Comparison of ENCODE assay signal across 15 cellular contexts in the genomic region with DNA sequence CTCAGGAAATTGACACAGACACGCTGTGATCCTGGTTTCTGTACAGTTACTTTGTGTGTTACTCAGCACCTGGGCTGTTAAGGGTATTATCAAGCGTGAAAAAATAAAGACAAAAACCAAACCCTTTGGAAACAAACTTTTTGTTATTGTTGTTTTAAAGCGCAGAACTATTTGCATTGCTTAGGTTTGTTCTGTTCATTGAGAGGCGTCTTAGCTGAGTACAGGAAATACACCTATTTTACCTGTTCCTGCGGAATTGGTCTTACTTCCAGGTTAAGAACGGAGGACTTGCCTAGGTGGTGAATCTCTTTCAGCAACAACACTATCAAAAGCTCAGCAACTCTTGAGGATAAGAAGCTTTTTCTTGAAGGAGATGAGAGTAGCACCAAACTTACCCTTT. TPM values are rescaled to one million over a fixed set of nuclear protein-coding genes. Genes with fewer than 3 reads are reported as not detected.
DNase-seq lines count a peak whose midpoint lies in the region; ATAC-seq and TF ChIP-seq lines count a peak whose summit lies in the region.
"Had no signal": no experiment of that assay in that cellular context is flagged by ENCODE, and none has a peak within 500 bp of the region (broad histone marks: within the 10 kb centered on the region; RNA-seq: fewer than 3 reads in every experiment).

No MANE protein-coding gene starts in this region.

- H3K27ac ChIP-seq in body of pancreas (peak overlapping the region in 2 of 4 donors; percentile 76 to 85), stomach (peak overlapping the region; percentile 81 to 97 (median 83))

- H3K9me3 Mint-ChIP-seq in activated T-helper 17 cell treated with anti-CD3 and anti-CD28 coated beads, Interleukin-2, amount 50 U/mL, for 72 hours, result no peaks in the 10 kb centered on the region
- H3K9me3 Mint-ChIP-seq: activated CD8-positive, alpha-beta T cell treated with anti-CD3 and anti-CD28 coated beads for 36 hours had no signal

- peak; percentile 55 for DNase-seq in NCI-H2171 treated with DMSO at 0.1 percent for 48 hours (lab: John Stamatoyannopoulos, UW)
- no peak for DNase-seq in NCI-H2171 (lab: John Stamatoyannopoulos, UW)
- no peak for DNase-seq in body of pancreas
- DNase-seq in kidney epithelial cell (ENCODE audit: low read depth), result no peak
- no peak for DNase-seq in stomach
- DNase-seq in GDM1 (lab: John Stamatoyannopoulos, UW), result no peak
- DNase-seq: activated CD8-positive, alpha-beta T cell treated with anti-CD3 and anti-CD28 coated beads for 36 hours; CD8-positive, alpha-beta memory T cell; mesenchymal stem cell; T1000 had no signal

- intact Hi-C loops in body of pancreas (cut with DNase I) (no loop called here), stomach (cut with DNase I; ENCODE audit: low total_unique reads) (no loop called here)

- TF ChIP-seq POLR2A in body of pancreas (IDR thresholded peaks at IDR 0.05) (no peak), stomach (IDR thresholded peaks at IDR 0.05) (no peak)

- H3K9me3 ChIP-seq in body of pancreas (no peaks in the 10 kb centered on the region), stomach (no peaks in the 10 kb centered on the region)

- H3K27me3 ChIP-seq in body of pancreas (no peaks in the 10 kb centered on the region), kidney epithelial cell (ENCODE audit: control insufficient read depth, insufficient read depth, low read length) (no peaks in the 10 kb centered on the region), stomach (peaks cover 0 to 24% (median 9%) of the 10 kb centered on the region in 3 donors)

- H3K4me3 Mint-ChIP-seq in activated T-helper 17 cell treated with anti-CD3 and anti-CD28 coated beads, Interleukin-2, amount 50 U/mL, for 72 hours, result no peak overlapping the region
- H3K4me3 Mint-ChIP-seq: activated CD8-positive, alpha-beta T cell treated with anti-CD3 and anti-CD28 coated beads for 36 hours; CD8-positive, alpha-beta memory T cell had no signal

- H3K4me1 ChIP-seq in body of pancreas (peaks cover 6% of the 10 kb centered on the region), stomach (peaks cover 0 to 17% (median 8%) of the 10 kb centered on the region in 4 donors)

- 13 to 21% methylated on average over 6 of the region's 6 CpGs for WGBS in body of pancreas, 2 donors
- WGBS in stomach, 5 donors, result 6 to 19% (median 9%) methylated on average over 6 of the region's 6 CpGs

- peaks cover 28% of the 10 kb centered on the region for H3K27me3 Mint-ChIP-seq in activated T-helper 17 cell treated with anti-CD3 and anti-CD28 coated beads, Interleukin-2, amount 50 U/mL, for 72 hours

- TF ChIP-seq EP300 in stomach (IDR thresholded peaks at IDR 0.05), result no peak

- H3K4me3 ChIP-seq in body of pancreas (peak overlapping the region; percentile 21 to 36), kidney epithelial cell (ENCODE audit: low read depth, low read length) (peak overlapping the region; percentile 56), stomach (peak overlapping the region; percentile 44 to 60 (median 60))
- H3K4me3 ChIP-seq: K562 had no signal

- H3K4me1 Mint-ChIP-seq in activated T-helper 17 cell treated with anti-CD3 and anti-CD28 coated beads, Interleukin-2, amount 50 U/mL, for 72 hours, result no peaks in the 10 kb centered on the region
- H3K4me1 Mint-ChIP-seq: CD8-positive, alpha-beta memory T cell had no signal

- TF ChIP-seq CTCF in body of pancreas (IDR thresholded peaks at IDR 0.05) (no peak), kidney epithelial cell (IDR thresholded peaks at IDR 0.05; ENCODE audit: insufficient read depth, low read length, poor library complexity, severe bottlenecking) (no peak), stomach (IDR thresholded peaks at IDR 0.05) (no peak)

- no peaks in the 10 kb centered on the region for H3K36me3 Mint-ChIP-seq in activated T-helper 17 cell treated with anti-CD3 and anti-CD28 coated beads, Interleukin-2, amount 50 U/mL, for 72 hours (ENCODE audit: low read depth)
- H3K36me3 Mint-ChIP-seq: CD8-positive, alpha-beta memory T cell had no signal

- ATAC-seq in body of pancreas, result no peak
- ATAC-seq in HG02885 (IDR thresholded peaks at IDR 0.05; ENCODE audit: poor library complexity, unreplicated experiment), result no peak
- no peak for ATAC-seq in activated T-helper 17 cell treated with anti-CD3 and anti-CD28 coated beads, Interleukin-2, amount 50 U/mL, for 72 hours (replicated peaks)
- ATAC-seq: activated CD8-positive, alpha-beta T cell treated with anti-CD3 and anti-CD28 coated beads for 36 hours; K562 had no signal

- no peaks in the 10 kb centered on the region for H3K36me3 ChIP-seq in body of pancreas (replicated peaks in 1 of 2; ENCODE audit: insufficient read depth in 1 of 2, low read depth in 2 of 2)
- no peaks in the 10 kb centered on the region for H3K36me3 ChIP-seq in kidney epithelial cell (ENCODE audit: control insufficient read depth, insufficient read depth, low read length)
- H3K36me3 ChIP-seq in stomach, result no peaks in the 10 kb centered on the region

- no peak overlapping the region for H3K27ac Mint-ChIP-seq in activated T-helper 17 cell treated with anti-CD3 and anti-CD28 coated beads, Interleukin-2, amount 50 U/mL, for 72 hours
- H3K27ac Mint-ChIP-seq: activated CD8-positive, alpha-beta T cell treated with anti-CD3 and anti-CD28 coated beads for 36 hours; CD8-positive, alpha-beta memory T cell had no signal

RNA-seq across cellular contexts. Expression of gene FUT9, which starts 1.0 kb away (rescaled TPM):
- 1 to 10 TPM in 1 of 2 donors, under 1 TPM in 1; 0.26 to 9.2 TPM for total RNA-seq in body of pancreas
- 1.6 and 1.8 TPM in 2 replicates for total RNA-seq in kidney epithelial cell
- 10 to 100 TPM in 2 of 5 donors, 1 to 10 TPM in 2, under 1 TPM in 1; under 0.01 to 98.0 (median 7.6) TPM for total RNA-seq in stomach
- 1 to 10 TPM in 1 of 3 donors, under 1 TPM in 2; 0.46 to 2.6 (median 0.87) TPM for polyA plus RNA-seq in stomach
- not detected for total RNA-seq in activated T-helper 17 cell treated with anti-CD3 and anti-CD28 coated beads, Interleukin-2, amount 50 U/mL, for 72 hours
- total RNA-seq: activated CD8-positive, alpha-beta T cell treated with anti-CD3 and anti-CD28 coated beads for 36 hours; CD8-positive, alpha-beta memory T cell; H4; K562; osteocyte had no signal
- polyA plus RNA-seq: CD8-positive, alpha-beta memory T cell; K562 had no signal
